In the genomic region with DNA sequence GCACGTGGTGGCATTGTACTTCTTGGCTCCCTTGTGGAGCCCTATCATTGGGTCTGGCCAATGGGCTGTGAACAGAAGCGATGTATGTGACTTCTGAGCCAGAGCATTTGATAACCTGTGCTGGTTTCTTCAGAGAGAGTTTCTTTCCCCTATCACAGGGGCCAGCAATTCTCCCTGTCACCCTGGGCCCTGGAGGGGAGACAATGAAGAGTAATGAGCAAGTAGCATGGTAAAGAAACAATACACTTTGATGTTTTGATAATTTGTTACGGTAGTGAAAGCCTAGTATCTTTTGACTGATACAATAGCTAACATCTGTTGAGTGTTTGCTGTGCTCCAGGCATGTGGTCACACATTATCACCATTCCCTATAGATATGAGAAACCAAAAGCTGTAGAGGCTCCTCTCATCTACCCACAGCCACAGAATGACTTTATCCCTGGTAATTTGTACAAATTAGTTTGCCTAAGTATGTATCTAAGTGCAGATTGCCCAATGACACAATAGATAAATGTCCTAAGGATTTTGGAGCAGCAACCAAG, we compare ENCODE assay signal across 16 cellular contexts.
"Had no signal": no experiment of that assay in that cellular context is flagged by ENCODE, and none has a peak within 500 bp of the region (broad histone marks: within the 10 kb centered on the region; RNA-seq: fewer than 3 reads in every experiment).

No MANE protein-coding gene starts in this region.

- H3K4me3 ChIP-seq: esophagus squamous epithelium, pancreas, stomach, thoracic aorta, transverse colon had no signal

- DNase-seq: dermis blood vessel endothelial cell; esophagus squamous epithelium; immature natural killer cell; naive thymus-derived CD8-positive, alpha-beta T cell; pancreas; right cardiac atrium; small intestine; stimulated activated CD4-positive, alpha-beta T cell treated with anti-CD3 and anti-CD28 coated beads, Interleukin-12 subunit alpha, Interleukin-12 subunit beta, amount 100 ng/mL, for 4 hours; stimulated activated naive CD4-positive, alpha-beta T cell; stomach; substantia nigra; transverse colon had no signal

- H3K27ac ChIP-seq: esophagus squamous epithelium, foreskin keratinocyte, pancreas, thoracic aorta, transverse colon had no signal

- H3K27me3 ChIP-seq: esophagus squamous epithelium, pancreas, stomach, transverse colon had no signal

- H3K4me1 ChIP-seq: foreskin keratinocyte had no signal

- ATAC-seq: naive thymus-derived CD8-positive, alpha-beta T cell; pancreas; right cardiac atrium had no signal

- H3K27ac Mint-ChIP-seq: immature natural killer cell; naive thymus-derived CD8-positive, alpha-beta T cell; progenitor cell of endocrine pancreas had no signal

- H3K9me3 ChIP-seq: esophagus squamous epithelium, pancreas, stomach, thoracic aorta, transverse colon had no signal

- H3K36me3 Mint-ChIP-seq: immature natural killer cell had no signal

- H3K4me1 Mint-ChIP-seq: immature natural killer cell; naive thymus-derived CD8-positive, alpha-beta T cell had no signal

- H3K4me3 Mint-ChIP-seq: immature natural killer cell; naive thymus-derived CD8-positive, alpha-beta T cell; neural crest cell had no signal

- H3K9me3 Mint-ChIP-seq: immature natural killer cell; naive thymus-derived CD8-positive, alpha-beta T cell had no signal

- H3K36me3 ChIP-seq: esophagus squamous epithelium, pancreas, stomach, thoracic aorta, transverse colon had no signal
